In genomic region chr3:161859057-161859456, GRCh38 we compare ENCODE assay signal across 3 cellular contexts.
TF ChIP-seq lines count a peak whose summit lies in the region.

No MANE protein-coding gene starts in this region.

TF ChIP-seq in IMR-90, 13 proteins besides CTCF, POLR2A, EP300 and RAD21:
- TF ChIP-seq NFE2L2 (IDR thresholded peaks at IDR 0.05; ENCODE audit: low read depth, low read length) (no peak), MAZ (IDR thresholded peaks at IDR 0.05; ENCODE audit: borderline replicate concordance, low read depth, low read length) (no peak), CEBPB (IDR thresholded peaks at IDR 0.05; ENCODE audit: low read depth, low read length) (peak; percentile 66), RFX5 (IDR thresholded peaks at IDR 0.05; ENCODE audit: low read depth, low read length) (no peak)

TF ChIP-seq in H1, 55 proteins besides CTCF, POLR2A, EP300 and RAD21:
- TF ChIP-seq RFX5 (IDR thresholded peaks at IDR 0.05; ENCODE audit: borderline replicate concordance, low read depth, low read length) (no peak), USF2 (IDR thresholded peaks at IDR 0.05; ENCODE audit: low read length) (no peak), CEBPB (IDR thresholded peaks at IDR 0.05; ENCODE audit: low read depth, low read length) (peak; percentile 75; the same call in 1 of the 2 replicates), JUND (IDR thresholded peaks at IDR 0.05; ENCODE audit: low read length) (no peak), TCF12 (IDR thresholded peaks at IDR 0.05; ENCODE audit: low read depth, low read length) (no peak), ZNF274 (IDR thresholded peaks at IDR 0.05; ENCODE audit: borderline replicate concordance, extremely low read depth, low read length) (no peak)

TF ChIP-seq in HepG2, 621 proteins besides CTCF, POLR2A, EP300 and RAD21:
- TF ChIP-seq ZNF614 (CRISPR knock-in tag; IDR thresholded peaks at IDR 0.05; ENCODE audit: borderline replicate concordance) (no peak), ZSCAN20 (CRISPR knock-in tag; IDR thresholded peaks at IDR 0.05; ENCODE audit: borderline replicate concordance) (no peak), HNRNPUL1 (IDR thresholded peaks at IDR 0.05; ENCODE audit: low read depth, low read length) (no peak), CHD4 (IDR thresholded peaks at IDR 0.05; ENCODE audit: borderline replicate concordance, low read length) (no peak)
